8 cellular contexts compared by ENCODE assay signal in the genomic region with DNA sequence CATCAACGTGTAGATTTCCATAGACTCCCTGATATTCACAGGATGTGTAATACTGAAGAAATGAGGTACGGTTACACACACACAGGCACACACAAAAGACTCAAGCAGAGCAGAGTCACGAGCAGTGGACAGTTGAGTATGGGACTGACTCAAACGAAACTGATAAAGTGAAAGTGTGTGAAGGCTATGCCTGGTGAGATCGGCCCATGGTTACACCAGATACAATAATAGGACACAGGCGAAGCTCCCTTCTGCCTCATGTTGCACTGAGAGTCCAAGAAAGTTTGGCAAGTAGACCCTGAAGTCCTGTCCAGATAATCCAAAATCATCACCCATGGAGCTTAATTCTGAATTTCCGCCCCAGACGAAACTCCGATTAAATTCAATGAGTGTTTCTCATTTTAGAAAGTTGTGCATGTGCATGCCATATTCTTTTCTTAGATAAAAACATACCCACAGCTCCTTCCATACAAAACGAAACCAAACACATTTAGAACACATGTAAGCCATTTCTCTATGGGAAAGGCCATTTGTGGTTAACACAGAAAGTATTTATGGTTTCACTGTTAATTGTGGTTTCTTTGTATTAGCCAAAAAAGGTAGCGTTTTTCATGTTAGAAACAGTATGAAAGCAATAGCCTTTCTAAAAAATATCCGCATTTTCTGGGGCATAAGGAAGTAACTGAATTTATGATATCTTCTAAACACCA.
DNase-seq lines count a peak whose midpoint lies in the region; ATAC-seq and TF ChIP-seq lines count a peak whose summit lies in the region.

No MANE protein-coding gene starts in this region.

- TF ChIP-seq CTCF in astrocyte of the cerebellum (IDR thresholded peaks at IDR 0.05; ENCODE audit: low read depth, low read length, missing control alignments): no peak
- no peak for TF ChIP-seq CTCF in right atrium auricular region (IDR thresholded peaks at IDR 0.05)

- intact Hi-C loops in Right ventricle myocardium inferior (cut with DNase I) (no loop called here), cardiac septum (cut with DNase I) (no loop called here)

- DNase-seq in EL (peak; percentile 69), astrocyte of the cerebellum (ENCODE audit: low read depth) (peak; percentile 69), Right ventricle myocardium inferior (ENCODE audit: missing footprints) (no peak), mesenteric fat pad (ENCODE audit: low spot score) (no peak), right atrium auricular region (ENCODE audit: low spot score) (no peak), cardiac septum (ENCODE audit: low spot score) (no peak)

- no peaks in the 10 kb centered on the region for H3K27me3 ChIP-seq in right atrium auricular region

- H3K36me3 ChIP-seq in right atrium auricular region: no peaks in the 10 kb centered on the region

- H3K4me3 ChIP-seq in astrocyte of the cerebellum (ENCODE audit: low read depth, low read length) (no peak overlapping the region), right atrium auricular region (peak overlapping the region in 1 of 2 donors; percentile 23)

- in situ Hi-C loops in astrocyte of the cerebellum (cut with HindIII; ENCODE audit: low sequenced_read_pairs): no loop called here

- no peaks in the 10 kb centered on the region for H3K4me1 ChIP-seq in right atrium auricular region

- peak; percentile 95 for ATAC-seq in GM21367 (IDR thresholded peaks at IDR 0.05; ENCODE audit: unreplicated experiment)
- ATAC-seq in HG03521 (IDR thresholded peaks at IDR 0.05; ENCODE audit: unreplicated experiment): peak; percentile 97
- no peak for ATAC-seq in Right ventricle myocardium inferior

- H3K9me3 ChIP-seq in right atrium auricular region: no peaks in the 10 kb centered on the region

- no peak overlapping the region for H3K27ac ChIP-seq in right atrium auricular region

Comparison
In these comparisons a context has a peak if more than half of its experiments do, and no peak if none do; other contexts are left out.
1. DNase-seq: peak in EL (single experiment) and astrocyte of the cerebellum (single experiment); none in Right ventricle myocardium inferior (single experiment), mesenteric fat pad (single experiment), right atrium auricular region (single experiment) and cardiac septum (single experiment).